Comparison of ENCODE assay signal across 38 cellular contexts in genomic region chr4:10320130-10320529, GRCh38.
"Had no signal": no experiment of that assay in that cellular context is flagged by ENCODE, and none has a peak within 500 bp of the region (broad histone marks: within the 10 kb centered on the region; RNA-seq: fewer than 3 reads in every experiment).

No MANE protein-coding gene starts in this region.

- H3K27me3 ChIP-seq: ascending aorta, cardiac muscle cell had no signal

- H2AFZ ChIP-seq: PC-9 had no signal

- H3K36me3 ChIP-seq: ascending aorta, cardiac muscle cell, WERI-Rb-1 had no signal

- DNase-seq: activated CD4-positive, alpha-beta memory T cell treated with anti-CD3 and anti-CD28 coated beads, Interleukin-2, amount 10 ng/mL, durations not matched to agents 7 days and 5 days; activated CD4-positive, alpha-beta T cell treated with anti-CD3 and anti-CD28 coated beads for 1 hour; activated CD4-positive, alpha-beta T cell treated with anti-CD3 and anti-CD28 coated beads for 48 hours; activated CD4-positive, CD25-positive, alpha-beta regulatory T cell; activated CD8-positive, alpha-beta memory T cell treated with anti-CD3 and anti-CD28 coated beads for 24 hours; activated CD8-positive, alpha-beta memory T cell treated with anti-CD3 and anti-CD28 coated beads, Interleukin-2, amount 10 ng/mL, durations not matched to agents 7 days and 5 days; activated CD8-positive, alpha-beta memory T cell treated with anti-CD3 and anti-CD28 coated beads, Interleukin-2, amount 50 U/mL, for 48 hours; activated effector memory CD4-positive, alpha-beta T cell treated with anti-CD3 and anti-CD28 coated beads, Interleukin-2, amount 50 U/mL, for 16 hours; activated naive CD4-positive, alpha-beta T cell; activated naive CD8-positive, alpha-beta T cell treated with anti-CD3 and anti-CD28 coated beads, Interleukin-2, amount 10 ng/mL, durations not matched to agents 7 days and 5 days; activated T-cell treated with anti-CD3 and anti-CD28 coated beads, Interleukin-2, amount 50 U/mL, for 48 hours; amygdala; Karpas-422; KBM-7; NCI-H1048; NCI-H1105 treated with DMSO at 0.1 percent for 48 hours; NCI-H1436; NCI-H187; NCI-H2029 treated with DMSO at 0.1 percent for 48 hours; NCI-H2107; NCI-H2171; NCI-H510A; NCI-H526 treated with DMSO at 0.1 percent for 48 hours; NCI-H82; NK-92 treated with Interleukin-12 subunit alpha and Interleukin-12 subunit beta, amount 100 ng/mL, for 24 hours; PC-9; SIG-M5; T-helper 1 cell; T-helper 2 cell; T-helper 9 cell; WERI-Rb-1 had no signal

- H3K4me2 ChIP-seq: PC-9 had no signal

- FAIRE-seq: RCC 7860 had no signal

- H3K4me1 ChIP-seq: ascending aorta had no signal

- H3K27ac ChIP-seq: ascending aorta, cardiac muscle cell, PC-9, RWPE1, WERI-Rb-1 had no signal

- H3K4me3 ChIP-seq: ascending aorta, cardiac muscle cell, PC-9 had no signal

- ATAC-seq: activated CD8-positive, alpha-beta memory T cell treated with anti-CD3 and anti-CD28 coated beads, Interleukin-2, amount 10 ng/mL, durations not matched to agents 7 days and 5 days; activated T-helper 17 cell treated with anti-CD3 and anti-CD28 coated beads, Interleukin-2, amount 50 U/mL, for 72 hours; Right ventricle myocardium inferior; SK-N-SH treated with all-trans-retinoic acid at 6 μM for 48 hours had no signal

- H3K9me3 ChIP-seq: ascending aorta had no signal
